In the genomic region with DNA sequence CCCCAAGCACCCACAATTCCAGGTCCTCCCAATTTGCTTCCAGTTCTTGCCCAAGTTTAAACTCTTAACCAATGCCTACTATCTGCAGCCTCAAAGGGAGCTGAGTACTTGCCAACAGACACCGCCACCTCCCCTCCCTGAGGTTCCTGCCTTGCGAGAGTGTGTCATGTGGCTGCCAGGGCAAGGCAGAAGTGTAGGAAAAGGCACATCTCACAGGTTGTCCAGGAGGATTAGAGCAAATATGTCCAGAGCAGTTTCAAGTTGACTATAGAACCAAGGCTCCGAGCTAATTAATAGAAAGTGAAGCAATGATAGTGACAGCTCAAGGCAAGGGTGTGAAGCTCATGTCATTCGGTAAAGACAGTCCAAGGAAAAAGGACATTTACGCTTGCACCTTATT, we compare ENCODE assay signal across 13 cellular contexts.
DNase-seq lines count a peak whose midpoint lies in the region; ATAC-seq and TF ChIP-seq lines count a peak whose summit lies in the region.
"Had no signal": no experiment of that assay in that cellular context is flagged by ENCODE, and none has a peak within 500 bp of the region (broad histone marks: within the 10 kb centered on the region; RNA-seq: fewer than 3 reads in every experiment).

No MANE protein-coding gene starts in this region.

- no peaks in the 10 kb centered on the region for H3K9me3 ChIP-seq in right atrium auricular region
- H3K9me3 ChIP-seq in right cardiac atrium (ENCODE audit: control insufficient read depth, low read length) = no peaks in the 10 kb centered on the region
- H3K9me3 ChIP-seq: BE2C had no signal

- peaks cover 36 to 44% of the 10 kb centered on the region in 2 donors for H3K4me1 Mint-ChIP-seq in effector memory CD8-positive, alpha-beta T cell (ENCODE audit: low read depth in 2 of 2)

- no peak overlapping the region for H3K27ac ChIP-seq in right atrium auricular region
- H3K27ac ChIP-seq in right cardiac atrium (ENCODE audit: low read length) = no peak overlapping the region

- peak; percentile 80 for ATAC-seq in Right ventricle myocardium superior (ENCODE audit: poor library complexity)
- ATAC-seq in effector memory CD8-positive, alpha-beta T cell (replicated peaks) = no peak
- ATAC-seq in right cardiac atrium = peak; percentile 34 to 64
- no peak for ATAC-seq in HG03175 (IDR thresholded peaks at IDR 0.05; ENCODE audit: unreplicated experiment)
- no peak for ATAC-seq in HG02840 (IDR thresholded peaks at IDR 0.05; ENCODE audit: low FRiP score, unreplicated experiment)

- no peaks in the 10 kb centered on the region for H3K36me3 ChIP-seq in right atrium auricular region
- H3K36me3 ChIP-seq: BE2C had no signal

- H3K4me3 ChIP-seq in right atrium auricular region (no peak overlapping the region), right cardiac atrium (ENCODE audit: low read length) (no peak overlapping the region)

- H3K27me3 Mint-ChIP-seq in effector memory CD8-positive, alpha-beta T cell = no peaks in the 10 kb centered on the region
- H3K27me3 Mint-ChIP-seq: CD4-positive, alpha-beta memory T cell had no signal

- no peaks in the 10 kb centered on the region for H3K27me3 ChIP-seq in right atrium auricular region
- H3K27me3 ChIP-seq in right cardiac atrium (ENCODE audit: control insufficient read depth, insufficient read depth) = no peaks in the 10 kb centered on the region
- H3K27me3 ChIP-seq: BE2C had no signal

- H3K9me3 Mint-ChIP-seq in effector memory CD8-positive, alpha-beta T cell = no peaks in the 10 kb centered on the region
- H3K9me3 Mint-ChIP-seq: HFFc6 had no signal

- H3K4me3 Mint-ChIP-seq in effector memory CD8-positive, alpha-beta T cell = peak overlapping the region in 1 of 2 donors; percentile 28
- H3K4me3 Mint-ChIP-seq: HFFc6 had no signal

- H3K4me1 ChIP-seq in right atrium auricular region (peaks cover 0 to 4% of the 10 kb centered on the region in 2 donors), right cardiac atrium (ENCODE audit: control insufficient read depth, insufficient read depth, low read length) (no peaks in the 10 kb centered on the region)
- H3K4me1 ChIP-seq: BE2C had no signal

- DNase-seq in Right ventricle myocardium superior (no peak), right atrium auricular region (ENCODE audit: low spot score) (no peak), right cardiac atrium (peak in 1 of 3 donors; percentile 22), HT-29 (ENCODE audit: low spot score) (no peak)
- DNase-seq in effector memory CD8-positive, alpha-beta T cell = no peak
- DNase-seq: BE2C; CD4-positive, alpha-beta memory T cell; HFFc6; NCI-H1417 treated with DMSO at 0.1 percent for 48 hours; NCI-H2029 treated with DMSO at 0.1 percent for 48 hours; NCI-H510A treated with DMSO at 0.1 percent for 48 hours had no signal

- intact Hi-C loops in Right ventricle myocardium superior (cut with DNase I) = no loop called here
- intact Hi-C loops in right cardiac atrium (cut with DNase I) = no loop called here

- 80% methylated on average over 5 of the region's 5 CpGs for WGBS in right cardiac atrium

- TF ChIP-seq CTCF in right atrium auricular region (IDR thresholded peaks at IDR 0.05) = no peak

- peaks cover 8% of the 10 kb centered on the region for H3K36me3 Mint-ChIP-seq in effector memory CD8-positive, alpha-beta T cell (ENCODE audit: insufficient read depth)

- H3K27ac Mint-ChIP-seq in effector memory CD8-positive, alpha-beta T cell = peak overlapping the region; percentile 11 to 28
- H3K27ac Mint-ChIP-seq: HFFc6 had no signal

Comparison
In these comparisons a context has a peak if more than half of its experiments do, and no peak if none do; other contexts are left out.
1. ATAC-seq: peak in Right ventricle myocardium superior (single experiment) and right cardiac atrium (2 of 2); none in effector memory CD8-positive, alpha-beta T cell (single experiment), HG03175 (single experiment) and HG02840 (single experiment).